Comparison of ENCODE assay signal across 17 cellular contexts in the genomic region with DNA sequence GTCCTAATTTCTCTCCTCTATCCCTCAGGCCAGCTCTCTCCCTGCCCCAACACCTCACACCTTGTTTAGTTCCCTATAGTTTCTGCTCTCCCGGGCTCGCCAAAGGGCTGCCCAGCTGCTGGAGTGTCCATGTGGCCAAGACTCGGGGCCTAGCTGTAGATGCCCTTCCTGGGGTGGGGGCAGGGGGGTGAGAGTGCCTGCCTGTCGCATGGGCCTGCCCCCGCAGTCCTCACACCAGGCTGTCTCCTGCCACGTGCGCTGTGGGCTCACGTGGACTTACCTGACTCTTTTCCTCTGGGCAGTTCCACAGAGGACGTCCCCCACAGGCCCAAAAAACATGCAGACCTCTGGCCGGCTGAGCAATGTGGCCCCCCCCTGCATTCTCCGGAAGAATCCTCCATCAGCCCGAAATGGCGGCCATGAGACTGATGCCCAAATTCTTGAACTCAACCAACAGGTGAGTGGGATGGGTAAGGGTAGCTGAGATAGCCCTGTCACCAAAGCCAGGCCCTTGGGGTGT. TPM values are rescaled to one million over a fixed set of nuclear protein-coding genes. Genes with fewer than 3 reads are reported as not detected.
DNase-seq lines count a peak whose midpoint lies in the region; ATAC-seq, FAIRE-seq and TF ChIP-seq lines count a peak whose summit lies in the region.
"Had no signal": no experiment of that assay in that cellular context is flagged by ENCODE, and none has a peak within 500 bp of the region (broad histone marks: within the 10 kb centered on the region; RNA-seq: fewer than 3 reads in every experiment).

No MANE protein-coding gene starts in this region.

- no peak for FAIRE-seq in K562 (lab: Jason Lieb, UNC)
- FAIRE-seq: A204.1, GM12891 had no signal

- H3K27ac ChIP-seq in HEK293 (ENCODE audit: extremely low read depth, low read depth, low read length) (no peak overlapping the region), K562 (ENCODE audit: extremely low read depth, low read depth, low read length) (no peak overlapping the region), gastrocnemius medialis (peak overlapping the region; percentile 71 to 89 (median 86))

- H3K9ac ChIP-seq in K562 (ENCODE audit: insufficient read depth in 1 of 2, low read depth in 2 of 2, low read length in 2 of 2) = no peak overlapping the region; a peak in 1 of 4 replicates

- H3K79me2 ChIP-seq in K562 (ENCODE audit: control insufficient read depth, insufficient read depth, low read length) = peaks cover 17% of the 10 kb centered on the region

- intact Hi-C loops in K562 (cut with micrococcal nuclease) (no loop called here), gastrocnemius medialis (cut with DNase I; ENCODE audit: low total_unique reads) (no loop called here)

- no TSS peak for BruUV-seq in K562 (replicated peaks; lab: Mats Ljungman, UMichigan)

- H3K27me3 ChIP-seq in K562 (ENCODE audit: control insufficient read depth in 2 of 2, insufficient read depth in 2 of 2, low read length in 2 of 2) (no peaks in the 10 kb centered on the region), gastrocnemius medialis (no peaks in the 10 kb centered on the region)

- TF ChIP-seq EP300 in K562 (IDR thresholded peaks at IDR 0.05; ENCODE audit: low read length) = no peak

- 90% methylated on average over 10 of the region's 13 CpGs for WGBS in K562 (ENCODE audit: insufficient coverage, low coverage, missing lambda C conversion rate)

- CTCF ChIA-PET in HEK293 (lab: Yijun Ruan, JAX) (interaction anchor here (0.7 to 2.0 kb wide), 4 partner anchors 9 to 176 kb away, joined by 3 to 7 read pairs (median 4); no protein-coding TSS in a partner anchor), K562 (lab: Yijun Ruan, JAX; ENCODE audit: low intra/inter-chr PET ratio) (no interaction called here)

- no peak for TF ChIP-seq CTCF in HEK293 (tag by site-specific recombination; IDR thresholded peaks at IDR 0.05)
- no peak for TF ChIP-seq CTCF in K562 (IDR thresholded peaks at IDR 0.05 in 2 of 3, conservative IDR thresholded peaks at IDR 0.05 in 1 of 3; ENCODE audit: insufficient read depth in 2 of 3, low read depth in 1 of 3, low read length in 3 of 3)
- no peak for TF ChIP-seq CTCF in neural crest cell (conservative IDR thresholded peaks at IDR 0.05)
- no peak for TF ChIP-seq CTCF in gastrocnemius medialis (IDR thresholded peaks at IDR 0.05 in 4 of 5, conservative IDR thresholded peaks at IDR 0.05 in 1 of 5)

- no peaks in the 10 kb centered on the region for H3K27me3 Mint-ChIP-seq in neural crest cell (ENCODE audit: low read depth)
- H3K27me3 Mint-ChIP-seq: B cell; CD4-positive, alpha-beta T cell had no signal

- H3K9me3 Mint-ChIP-seq in neural crest cell = no peaks in the 10 kb centered on the region
- H3K9me3 Mint-ChIP-seq: CD4-positive, alpha-beta T cell; H9 had no signal

- 0 out of 2 replicates have a peak, but pooled peaks cover under 1% of the 10 kb centered on the region for H3K4me1 ChIP-seq in HEK293 (ENCODE audit: control insufficient read depth, insufficient read depth, low read length)
- peaks cover 18 to 42% of the 10 kb centered on the region in 2 experiments for H3K4me1 ChIP-seq in K562 (replicated peaks in 1 of 2; ENCODE audit: control insufficient read depth in 2 of 2, insufficient read depth in 2 of 2, low read length in 2 of 2)
- H3K4me1 ChIP-seq in gastrocnemius medialis = peaks cover 17 to 44% of the 10 kb centered on the region in 2 donors

- POLR2A ChIA-PET in HEK293 (lab: Yijun Ruan, JAX) (interaction anchor here (0.9 to 1.6 kb wide), 2 partner anchors 14 to 25 kb away, joined by 3 to 4 read pairs; no protein-coding TSS in a partner anchor), K562 (lab: Yijun Ruan, JAX) (interaction anchor here (0.6 to 1.5 kb wide), 10 partner anchors 9 to 576 kb away, joined by 3 to 6 read pairs (median 3); no protein-coding TSS in a partner anchor)

- H3K27ac Mint-ChIP-seq in neural crest cell (ENCODE audit: unreplicated experiment) = peak overlapping the region; percentile 69
- H3K27ac Mint-ChIP-seq: B cell; CD4-positive, alpha-beta T cell had no signal

- H3K4me1 Mint-ChIP-seq in neural crest cell = peaks cover 22% of the 10 kb centered on the region
- H3K4me1 Mint-ChIP-seq: B cell had no signal

- in situ Hi-C loops in K562 (cut with MboI) (no loop called here), gastrocnemius medialis (cut with MboI; ENCODE audit: low sequenced_read_pairs in 4 of 4) (no loop called here)

- H3K9me3 ChIP-seq in HEK293 (ENCODE audit: control insufficient read depth, insufficient read depth, low read depth, low read length) (no peaks in the 10 kb centered on the region), K562 (replicated peaks; ENCODE audit: control insufficient read depth, insufficient read depth, low read depth, low read length) (no peaks in the 10 kb centered on the region), gastrocnemius medialis (no peaks in the 10 kb centered on the region)

- 0 out of 2 replicates have a peak, but pooled peaks cover 7% of the 10 kb centered on the region for H4K20me1 ChIP-seq in K562 (replicated peaks; ENCODE audit: control insufficient read depth, insufficient read depth, low read length)

- H3K36me3 Mint-ChIP-seq in neural crest cell (ENCODE audit: low read depth) = peaks cover 5% of the 10 kb centered on the region

- H2AFZ ChIP-seq in K562 (ENCODE audit: low read depth, low read length) = no peak overlapping the region

- TF ChIP-seq RAD21 in K562 (CRISPR knock-in tag; conservative IDR thresholded peaks at IDR 0.05 in 1 of 2, IDR thresholded peaks at IDR 0.05 in 1 of 2) = no peak

- no peaks in the 10 kb centered on the region for H3K9me1 ChIP-seq in K562 (ENCODE audit: control insufficient read depth, insufficient read depth, low read length)

- no peak for DNase-seq in K562 (ENCODE audit: extremely low read depth in 1 of 4, low spot score in 3 of 4)
- DNase-seq in neural crest cell (ENCODE audit: low read depth, low spot score) = no peak
- no peak for DNase-seq in gastrocnemius medialis
- DNase-seq: C1 segment of cervical spinal cord; Calu3; CD4-positive, alpha-beta T cell; DMS 273 treated with DMSO at 0.1 percent for 48 hours; GOT3; IMR-90 had no signal

- peaks cover 7 to 84% of the 10 kb centered on the region in 2 experiments; a peak in 2 of 3 replicates for H3K36me3 ChIP-seq in HEK293 (ENCODE audit: control insufficient read depth in 2 of 2, insufficient read depth in 1 of 2, low read length in 2 of 2)
- peaks cover 79% of the 10 kb centered on the region for H3K36me3 ChIP-seq in K562 (ENCODE audit: control insufficient read depth, insufficient read depth, low read length)
- peaks cover 0 to 44% of the 10 kb centered on the region in 2 donors for H3K36me3 ChIP-seq in gastrocnemius medialis

- H3K4me3 Mint-ChIP-seq in neural crest cell = peak overlapping the region; percentile 57
- H3K4me3 Mint-ChIP-seq: B cell; CD4-positive, alpha-beta T cell; H9 had no signal

- TF ChIP-seq POLR2A in K562 (conservative IDR thresholded peaks at IDR 0.05) (no peak), gastrocnemius medialis (IDR thresholded peaks at IDR 0.05) (no peak)

- no peak for ATAC-seq in K562
- no peak for ATAC-seq in gastrocnemius medialis
- ATAC-seq in HG03175 (IDR thresholded peaks at IDR 0.05; ENCODE audit: unreplicated experiment) = no peak
- no peak for ATAC-seq in GM21367 (IDR thresholded peaks at IDR 0.05; ENCODE audit: unreplicated experiment)
- ATAC-seq in HG02885 (IDR thresholded peaks at IDR 0.05; ENCODE audit: poor library complexity, unreplicated experiment) = no peak

- H3K4me2 ChIP-seq in K562 (ENCODE audit: insufficient read depth, low read length) = no peak overlapping the region

- H3K4me3 ChIP-seq in HEK293 (ENCODE audit: low read depth, low read length) (no peak overlapping the region), K562 (no peak overlapping the region), gastrocnemius medialis (no peak overlapping the region)

RNA-seq across cellular contexts. Expression of a gene that starts 7.4 kb away (rescaled TPM):
- total RNA-seq in K562 (2011; cell fraction: chromatin; rRNA removed; ENCODE audit: low replicate concordance) = 364 and 807 TPM in 2 replicates
- total RNA-seq in K562 (2011; cell fraction: nucleolus; rRNA removed) = 428 and 514 TPM in 2 replicates
- total RNA-seq in K562 (2011; cell fraction: nucleoplasm; rRNA removed) = 376 and 406 TPM in 2 replicates
- 18.9 and 23.7 TPM in 2 replicates for total RNA-seq in K562 (2014; rRNA removed)
- total RNA-seq in K562 (2014; rRNA removed; fragmentation: Illumina TruSeq; extraction: Trizol) = 31.0 and 34.3 TPM in 2 replicates
- total RNA-seq in K562 (2015; rRNA removed; fragmentation: Illumina TruSeq; extraction: Trizol) = 44.0 and 44.1 TPM in 2 replicates
- total RNA-seq in K562 (2021) = 78.5 and 79.6 TPM in 2 replicates
- 52.9 and 143 TPM in 2 replicates for polyA plus RNA-seq in K562 (2011; rRNA removed)
- 146 and 165 TPM in 2 replicates for polyA plus RNA-seq in K562 (2011; cell fraction: cytosol; rRNA removed)
- 466 and 543 TPM in 2 replicates for polyA plus RNA-seq in K562 (2011; cell fraction: nucleus; rRNA removed)
- 57.3 and 151 TPM in 2 replicates for polyA plus RNA-seq in K562 (2012)
- polyA plus RNA-seq in K562 (2014; fragmentation: Illumina TruSeq; extraction: Trizol) = 76.9 and 81.4 TPM in 2 replicates
- polyA plus RNA-seq in K562 (2014; fragmentation: Nextera tagmentation; extraction: Ambion mirVana) = 10 to 100 TPM; 11.4 to 14.8 TPM
- 55.0 and 58.0 TPM in 2 replicates for polyA plus RNA-seq in K562 (2014; rRNA removed)
- 123 TPM in 2 replicates for polyA minus RNA-seq in K562 (2011; rRNA and poly(A)+ RNA removed)
- 96.4 and 118 TPM in 2 replicates for polyA minus RNA-seq in K562 (2011; cell fraction: cytosol; rRNA and poly(A)+ RNA removed)
- 142 and 264 TPM in 2 replicates for polyA minus RNA-seq in K562 (2011; cell fraction: nucleus; rRNA and poly(A)+ RNA removed)
- 54.0 and 55.2 TPM in 2 replicates for total RNA-seq in neural crest cell
- 10 to 100 TPM; 20.0 to 37.7 (median 24.9) TPM for total RNA-seq in gastrocnemius medialis

RNA-seq across cellular contexts. Expression of a gene that starts 26.1 kb away (rescaled TPM):
- 40.2 and 80.6 TPM in 2 replicates for total RNA-seq in K562 (2011; cell fraction: chromatin; rRNA removed; ENCODE audit: low replicate concordance)
- 34.5 and 47.0 TPM in 2 replicates for total RNA-seq in K562 (2011; cell fraction: nucleolus; rRNA removed)
- 34.2 and 36.7 TPM in 2 replicates for total RNA-seq in K562 (2011; cell fraction: nucleoplasm; rRNA removed)
- total RNA-seq in K562 (2014; rRNA removed) (26.2 and 30.3 TPM in 2 replicates), K562 (2014; rRNA removed; fragmentation: Illumina TruSeq; extraction: Trizol) (25.8 and 26.4 TPM in 2 replicates), K562 (2015; rRNA removed; fragmentation: Illumina TruSeq; extraction: Trizol) (28.7 and 29.1 TPM in 2 replicates), K562 (2021) (37.6 and 40.3 TPM in 2 replicates), neural crest cell (67.2 and 67.7 TPM in 2 replicates), gastrocnemius medialis (1 to 10 TPM; 4.9 to 6.2 (median 5.7) TPM)
- polyA plus RNA-seq in K562 (2011; rRNA removed) (48.3 and 52.7 TPM in 2 replicates), K562 (2014; fragmentation: Illumina TruSeq; extraction: Trizol) (49.5 and 52.3 TPM in 2 replicates), K562 (2014; fragmentation: Nextera tagmentation; extraction: Ambion mirVana) (1 to 10 TPM; 3.3 to 6.3 TPM), K562 (2014; rRNA removed) (24.9 and 33.8 TPM in 2 replicates)
- polyA plus RNA-seq in K562 (2011; cell fraction: cytosol; rRNA removed) = 61.4 and 68.7 TPM in 2 replicates
- 59.7 and 61.5 TPM in 2 replicates for polyA plus RNA-seq in K562 (2011; cell fraction: nucleus; rRNA removed)
- polyA plus RNA-seq in K562 (2012) = 33.2 and 62.0 TPM in 2 replicates
- polyA minus RNA-seq in K562 (2011; rRNA and poly(A)+ RNA removed) = 42.1 and 50.9 TPM in 2 replicates
- polyA minus RNA-seq in K562 (2011; cell fraction: cytosol; rRNA and poly(A)+ RNA removed) = 22.4 and 26.2 TPM in 2 replicates
- polyA minus RNA-seq in K562 (2011; cell fraction: nucleus; rRNA and poly(A)+ RNA removed) = 20.7 and 27.2 TPM in 2 replicates

RNA-seq across cellular contexts. Expression of a gene that starts 46.1 kb away (rescaled TPM):
- 32.9 and 75.2 TPM in 2 replicates for total RNA-seq in K562 (2011; cell fraction: chromatin; rRNA removed; ENCODE audit: low replicate concordance)
- 76.6 and 92.2 TPM in 2 replicates for total RNA-seq in K562 (2011; cell fraction: nucleolus; rRNA removed)
- total RNA-seq in K562 (2011; cell fraction: nucleoplasm; rRNA removed) = 88.9 and 136 TPM in 2 replicates
- total RNA-seq in K562 (2014; rRNA removed) (186 and 199 TPM in 2 replicates), K562 (2014; rRNA removed; fragmentation: Illumina TruSeq; extraction: Trizol) (263 and 292 TPM in 2 replicates), K562 (2015; rRNA removed; fragmentation: Illumina TruSeq; extraction: Trizol) (335 and 366 TPM in 2 replicates), K562 (2021) (239 and 266 TPM in 2 replicates), neural crest cell (232 and 236 TPM in 2 replicates), gastrocnemius medialis (100 to 1,000 TPM; 191 to 283 (median 251) TPM)
- polyA plus RNA-seq in K562 (2011; rRNA removed) (328 and 435 TPM in 2 replicates), K562 (2014; fragmentation: Illumina TruSeq; extraction: Trizol) (503 and 545 TPM in 2 replicates), K562 (2014; fragmentation: Nextera tagmentation; extraction: Ambion mirVana) (1,000 to 10,000 TPM; 1,144 to 1,155 TPM), K562 (2014; rRNA removed) (355 and 369 TPM in 2 replicates)
- 794 and 995 TPM in 2 replicates for polyA plus RNA-seq in K562 (2011; cell fraction: cytosol; rRNA removed)
- 204 and 270 TPM in 2 replicates for polyA plus RNA-seq in K562 (2011; cell fraction: nucleus; rRNA removed)
- polyA plus RNA-seq in K562 (2012) = 363 and 494 TPM in 2 replicates
- 170 and 193 TPM in 2 replicates for polyA minus RNA-seq in K562 (2011; rRNA and poly(A)+ RNA removed)
- 371 and 384 TPM in 2 replicates for polyA minus RNA-seq in K562 (2011; cell fraction: cytosol; rRNA and poly(A)+ RNA removed)
- polyA minus RNA-seq in K562 (2011; cell fraction: nucleus; rRNA and poly(A)+ RNA removed) = 63.4 and 99.5 TPM in 2 replicates

RNA-seq across cellular contexts. Expression of a gene that starts 53.1 kb away (rescaled TPM):
- total RNA-seq in K562 (2011; cell fraction: chromatin; rRNA removed; ENCODE audit: low replicate concordance) = 0.26 and 1.00 TPM in 2 replicates
- total RNA-seq in K562 (2011; cell fraction: nucleolus; rRNA removed) = 1.6 and 2.0 TPM in 2 replicates
- total RNA-seq in K562 (2011; cell fraction: nucleoplasm; rRNA removed) = 0.51 and 0.61 TPM in 2 replicates
- 2.2 and 2.7 TPM in 2 replicates for total RNA-seq in K562 (2014; rRNA removed)
- 0.04 TPM in 1 of 2 replicates, not detected in the other for total RNA-seq in K562 (2014; rRNA removed; fragmentation: Illumina TruSeq; extraction: Trizol)
- total RNA-seq in K562 (2015; rRNA removed; fragmentation: Illumina TruSeq; extraction: Trizol) = 0.54 and 0.75 TPM in 2 replicates
- total RNA-seq in K562 (2021) = 1.0 and 1.5 TPM in 2 replicates
- polyA plus RNA-seq in K562 (2011; rRNA removed) = 0.24 and 0.43 TPM in 2 replicates
- polyA plus RNA-seq in K562 (2011; cell fraction: cytosol; rRNA removed) = 0.63 and 1.3 TPM in 2 replicates
- polyA plus RNA-seq in K562 (2011; cell fraction: nucleus; rRNA removed) = 1.1 and 2.4 TPM in 2 replicates
- polyA plus RNA-seq in K562 (2012) = 1.1 and 1.7 TPM in 2 replicates
- 0.06 and 0.37 TPM in 2 replicates for polyA plus RNA-seq in K562 (2014; fragmentation: Illumina TruSeq; extraction: Trizol)
- not detected for polyA plus RNA-seq in K562 (2014; fragmentation: Nextera tagmentation; extraction: Ambion mirVana)
- polyA plus RNA-seq in K562 (2014; rRNA removed) = 0.94 and 1.1 TPM in 2 replicates
- 0.12 and 0.25 TPM in 2 replicates for polyA minus RNA-seq in K562 (2011; rRNA and poly(A)+ RNA removed)
- 0.46 and 0.67 TPM in 2 replicates for polyA minus RNA-seq in K562 (2011; cell fraction: cytosol; rRNA and poly(A)+ RNA removed)
- 0.78 and 0.94 TPM in 2 replicates for polyA minus RNA-seq in K562 (2011; cell fraction: nucleus; rRNA and poly(A)+ RNA removed)
- 22.6 and 24.1 TPM in 2 replicates for total RNA-seq in neural crest cell
- total RNA-seq in gastrocnemius medialis = 10 to 100 TPM in 2 of 4 donors, 1 to 10 TPM in 2; 6.8 to 18.2 (median 11.3) TPM

RNA-seq across cellular contexts. Expression of a gene that starts 54.9 kb away (rescaled TPM):
- 103 and 194 TPM in 2 replicates for total RNA-seq in K562 (2011; cell fraction: chromatin; rRNA removed; ENCODE audit: low replicate concordance)
- total RNA-seq in K562 (2011; cell fraction: nucleolus; rRNA removed) = 85.6 and 90.0 TPM in 2 replicates
- total RNA-seq in K562 (2011; cell fraction: nucleoplasm; rRNA removed) = 95.6 and 105 TPM in 2 replicates
- total RNA-seq in K562 (2014; rRNA removed) (12.6 and 16.8 TPM in 2 replicates), K562 (2014; rRNA removed; fragmentation: Illumina TruSeq; extraction: Trizol) (10.0 and 10.8 TPM in 2 replicates), K562 (2015; rRNA removed; fragmentation: Illumina TruSeq; extraction: Trizol) (11.6 and 12.6 TPM in 2 replicates), K562 (2021) (26.7 and 29.8 TPM in 2 replicates), neural crest cell (16.3 and 17.5 TPM in 2 replicates), gastrocnemius medialis (10 to 100 TPM; 41.9 to 66.5 (median 53.9) TPM)
- polyA plus RNA-seq in K562 (2011; rRNA removed) (25.5 and 53.9 TPM in 2 replicates), K562 (2014; fragmentation: Illumina TruSeq; extraction: Trizol) (30.4 and 32.8 TPM in 2 replicates), K562 (2014; fragmentation: Nextera tagmentation; extraction: Ambion mirVana) (1 to 10 TPM in 1 of 2 experiments, under 1 TPM in 1; 0.70 to 1.1 TPM), K562 (2014; rRNA removed) (32.3 and 43.2 TPM in 2 replicates)
- polyA plus RNA-seq in K562 (2011; cell fraction: cytosol; rRNA removed) = 28.1 and 37.8 TPM in 2 replicates
- polyA plus RNA-seq in K562 (2011; cell fraction: nucleus; rRNA removed) = 274 and 277 TPM in 2 replicates
- polyA plus RNA-seq in K562 (2012) = 33.7 and 73.6 TPM in 2 replicates
- polyA minus RNA-seq in K562 (2011; rRNA and poly(A)+ RNA removed) = 17.6 and 23.6 TPM in 2 replicates
- 11.7 and 21.4 TPM in 2 replicates for polyA minus RNA-seq in K562 (2011; cell fraction: cytosol; rRNA and poly(A)+ RNA removed)
- polyA minus RNA-seq in K562 (2011; cell fraction: nucleus; rRNA and poly(A)+ RNA removed) = 20.3 and 37.2 TPM in 2 replicates

Comparison
In these comparisons a context has a peak if more than half of its experiments do, and no peak if none do; other contexts are left out.
1. H3K27ac ChIP-seq: peak in gastrocnemius medialis (4 of 4); none in HEK293 (single experiment) and K562 (single experiment).